18 cellular contexts compared by ENCODE assay signal in genomic region chr2:62042944-62043343, GRCh38.
DNase-seq lines count a peak whose midpoint lies in the region; TF ChIP-seq lines count a peak whose summit lies in the region.
"Had no signal": no experiment of that assay in that cellular context is flagged by ENCODE, and none has a peak within 500 bp of the region (broad histone marks: within the 10 kb centered on the region; RNA-seq: fewer than 3 reads in every experiment).

No MANE protein-coding gene starts in this region.

- WGBS in GM23248 (ENCODE audit: low coverage in 1 of 2, low lambda C conversion rate in 2 of 2, missing lambda C conversion rate in 2 of 2), 2 experiments = 92 to 98% methylated on average over 2 of the region's 2 CpGs

- H3K79me2 ChIP-seq in GM23248 (ENCODE audit: insufficient read depth) = no peaks in the 10 kb centered on the region

- no peaks in the 10 kb centered on the region for H3K27me3 ChIP-seq in GM23248 (replicated peaks; ENCODE audit: insufficient read depth)
- H3K27me3 ChIP-seq in tibial artery = no peaks in the 10 kb centered on the region
- H3K27me3 ChIP-seq: esophagus muscularis mucosa had no signal

- H2AFZ ChIP-seq in GM23248 = no peak overlapping the region

- TF ChIP-seq CTCF in fibroblast of pulmonary artery (IDR thresholded peaks at IDR 0.05; ENCODE audit: low read length, missing control alignments) = no peak
- no peak for TF ChIP-seq CTCF in tibial artery (IDR thresholded peaks at IDR 0.05)

- peaks cover 10% of the 10 kb centered on the region for H3F3A ChIP-seq in GM23248 (ENCODE audit: insufficient read depth)

- in situ Hi-C loops in GM23248 (cut with MboI) = no loop called here

- H3K36me3 ChIP-seq in GM23248 (ENCODE audit: low read depth) (no peaks in the 10 kb centered on the region), tibial artery (no peaks in the 10 kb centered on the region)
- H3K36me3 ChIP-seq: esophagus muscularis mucosa had no signal

- H3K9me2 ChIP-seq in GM23248 (ENCODE audit: insufficient read depth) = no peaks in the 10 kb centered on the region

- H3K9me3 ChIP-seq in GM23248 (ENCODE audit: low read depth) = no peaks in the 10 kb centered on the region
- peaks cover 0 to 4% (median 0%) of the 10 kb centered on the region in 3 donors for H3K9me3 ChIP-seq in tibial artery
- H3K9me3 ChIP-seq: esophagus muscularis mucosa had no signal

- H3K9ac ChIP-seq in GM23248 = no peak overlapping the region

- H3K4me2 ChIP-seq in GM23248 (ENCODE audit: unreplicated experiment) = no peak overlapping the region

- no peaks in the 10 kb centered on the region for H4K20me1 ChIP-seq in GM23248 (ENCODE audit: insufficient read depth)

- H3K4me3 ChIP-seq in GM23248 (no peak overlapping the region), fibroblast of pulmonary artery (replicated peaks; ENCODE audit: low read depth, low read length) (no peak overlapping the region), tibial artery (no peak overlapping the region)
- H3K4me3 ChIP-seq: esophagus muscularis mucosa had no signal

- peak; percentile 30 for DNase-seq in GM23248
- DNase-seq in amniotic epithelial cell (ENCODE audit: low read depth) = peak; percentile 8
- DNase-seq in fibroblast of pulmonary artery (ENCODE audit: low read depth) = peak; percentile 8
- peak; percentile 24 for DNase-seq in renal cortical epithelial cell (ENCODE audit: low read depth)
- no peak for DNase-seq in DMS53 (lab: John Stamatoyannopoulos, UW)
- no peak for DNase-seq in NCI-H526 treated with DMSO at 0.1 percent for 48 hours (lab: John Stamatoyannopoulos, UW)
- DNase-seq in NCI-H1105 treated with DMSO at 0.1 percent for 48 hours (lab: John Stamatoyannopoulos, UW) = no peak
- no peak for DNase-seq in tibial artery
- DNase-seq: activated CD4-positive, alpha-beta T cell treated with anti-CD3 and anti-CD28 coated beads for 48 hours; activated CD8-positive, alpha-beta memory T cell treated with anti-CD3 and anti-CD28 coated beads, Interleukin-2, amount 10 ng/mL, durations not matched to agents 7 days and 5 days; activated effector memory CD4-positive, alpha-beta T cell treated with anti-CD3 and anti-CD28 coated beads, Interleukin-2, amount 50 U/mL, for 16 hours; amniotic stem cell; CD4-positive, alpha-beta memory T cell; DMS79 treated with DMSO at 0.1 percent for 48 hours; naive thymus-derived CD8-positive, alpha-beta T cell; NCI-H1930; NCI-H446 treated with DMSO at 0.1 percent for 48 hours had no signal

- H3K27ac ChIP-seq in GM23248 = no peak overlapping the region
- no peak overlapping the region for H3K27ac ChIP-seq in tibial artery
- H3K27ac ChIP-seq: esophagus muscularis mucosa had no signal

- intact Hi-C loops in tibial artery (cut with DNase I; ENCODE audit: low total_unique reads) = no loop called here

- peaks cover 11% of the 10 kb centered on the region for H3K4me1 ChIP-seq in GM23248 (ENCODE audit: insufficient read depth)
- H3K4me1 ChIP-seq in tibial artery = peaks cover 0 to 3% (median 0%) of the 10 kb centered on the region in 4 donors

Comparison
In these comparisons a context has a peak if more than half of its experiments do, and no peak if none do; other contexts are left out.
1. DNase-seq: peak in GM23248 (single experiment), amniotic epithelial cell (single experiment), fibroblast of pulmonary artery (single experiment) and renal cortical epithelial cell (single experiment); none in DMS53 (single experiment), NCI-H526 treated with DMSO at 0.1 percent for 48 hours (single experiment), NCI-H1105 treated with DMSO at 0.1 percent for 48 hours (single experiment) and tibial artery (0 of 2).